11 cellular contexts compared by ENCODE assay signal in genomic region chr7:102424129-102424551, GRCh38. TPM values are rescaled to one million over a fixed set of nuclear protein-coding genes. Genes with fewer than 3 reads are reported as not detected.
DNase-seq lines count a peak whose midpoint lies in the region; ATAC-seq and TF ChIP-seq lines count a peak whose summit lies in the region.
"Had no signal": no experiment of that assay in that cellular context is flagged by ENCODE, and none has a peak within 500 bp of the region (broad histone marks: within the 10 kb centered on the region; RNA-seq: fewer than 3 reads in every experiment).

No MANE protein-coding gene starts in this region.

- no peak overlapping the region for H3K23ac ChIP-seq in H9 (ENCODE audit: insufficient read length, low read depth, low read length)

- H2BK5ac ChIP-seq in H9 (ENCODE audit: insufficient read length, low read length), result no peak overlapping the region

- no peak overlapping the region for H4K5ac ChIP-seq in H9 (ENCODE audit: insufficient read length, low read depth, low read length)

- H3T11ph ChIP-seq in H9 (ENCODE audit: low read length), result no peak overlapping the region

- no peak overlapping the region for H2BK15ac ChIP-seq in H9 (ENCODE audit: low read depth, low read length)

- peaks cover 0 to 4% (median 0%) of the 10 kb centered on the region in 11 experiments; a peak in 2 of 22 replicates for H4K20me1 ChIP-seq in BLaER1 treated with 17β-estradiol and CSF1 and Interleukin-3, amounts not matched to agents 10 nM and 100 nM
- no peaks in the 10 kb centered on the region for H4K20me1 ChIP-seq in H9 (ENCODE audit: control insufficient read depth, insufficient read depth, insufficient read length)

- H3K4me3 ChIP-seq in BLaER1 treated with 17β-estradiol and CSF1 and Interleukin-3, amounts not matched to agents 10 nM and 100 nM, result no peak overlapping the region; a peak in 1 of 20 replicates
- H3K4me3 ChIP-seq in lower lobe of right lung (no peak overlapping the region), thyroid gland (replicated peaks in 1 of 3) (no peak overlapping the region), breast epithelium (no peak overlapping the region)

- no peak overlapping the region for H3K14ac ChIP-seq in H9 (ENCODE audit: insufficient read depth, low read length)

- H4K91ac ChIP-seq in H9 (ENCODE audit: insufficient read length, low read depth, low read length), result no peak overlapping the region

- peaks cover 4 to 45% (median 21%) of the 10 kb centered on the region in 11 experiments; a peak in 17 of 22 replicates for H3K36me3 ChIP-seq in BLaER1 treated with 17β-estradiol and CSF1 and Interleukin-3, amounts not matched to agents 10 nM and 100 nM
- H3K36me3 ChIP-seq in lower lobe of right lung (peaks cover 56% of the 10 kb centered on the region), thyroid gland (peaks cover 21 to 32% of the 10 kb centered on the region in 2 donors), breast epithelium (peaks cover 6% of the 10 kb centered on the region)

- intact Hi-C loops in activated CD4-positive, alpha-beta memory T cell treated with anti-CD3 and anti-CD28 coated beads for 36 hours (cut with micrococcal nuclease), result no loop called here
- intact Hi-C loops in lower lobe of right lung (cut with DNase I), result no loop called here
- intact Hi-C loops in thyroid gland (cut with DNase I), result no loop called here
- intact Hi-C loops in breast epithelium (cut with DNase I; ENCODE audit: low total_unique reads), result no loop called here

- no peak overlapping the region for H2BK20ac ChIP-seq in H9 (ENCODE audit: low read depth, low read length, poor library complexity, severe bottlenecking)

- H3K27ac ChIP-seq in BLaER1 treated with 17β-estradiol and CSF1 and Interleukin-3, amounts not matched to agents 10 nM and 100 nM, result peak overlapping the region; percentile 37 to 99 (median 95); a peak in 21 of 22 replicates
- H3K27ac ChIP-seq in H9 (ENCODE audit: insufficient read length, low read depth, low read length) (no peak overlapping the region), lower lobe of right lung (peak overlapping the region; percentile 1), thyroid gland (no peak overlapping the region), breast epithelium (no peak overlapping the region)

- CTCF ChIA-PET in activated CD4-positive, alpha-beta memory T cell treated with anti-CD3 and anti-CD28 coated beads for 36 hours (lab: Charles Lee), result no interaction called here

- H3K27me3 Mint-ChIP-seq in H9 (ENCODE audit: low read depth), result peaks cover 1% of the 10 kb centered on the region; the same call in 1 of the 2 replicates
- H3K27me3 Mint-ChIP-seq in activated CD4-positive, alpha-beta memory T cell treated with anti-CD3 and anti-CD28 coated beads for 36 hours, result no peaks in the 10 kb centered on the region

- H3K18ac ChIP-seq in H9 (ENCODE audit: insufficient read length, low read depth, low read length), result no peak overlapping the region

- no peaks in the 10 kb centered on the region for H3K27me3 ChIP-seq in BLaER1 treated with 17β-estradiol and CSF1 and Interleukin-3, amounts not matched to agents 10 nM and 100 nM
- H3K27me3 ChIP-seq in H9 (ENCODE audit: insufficient read depth, low read length), result no peaks in the 10 kb centered on the region
- no peaks in the 10 kb centered on the region for H3K27me3 ChIP-seq in lower lobe of right lung (ENCODE audit: low read depth)
- no peaks in the 10 kb centered on the region for H3K27me3 ChIP-seq in thyroid gland
- no peaks in the 10 kb centered on the region for H3K27me3 ChIP-seq in breast epithelium
- H3K27me3 ChIP-seq: BE2C had no signal

- H2AK5ac ChIP-seq in H9 (ENCODE audit: insufficient read length, low read length), result no peak overlapping the region

- H3K4me2 ChIP-seq in BLaER1 treated with 17β-estradiol and CSF1 and Interleukin-3, amounts not matched to agents 10 nM and 100 nM, result peak overlapping the region; percentile 86 to 98 (median 94)
- H3K4me2 ChIP-seq in H9 (ENCODE audit: insufficient read depth, insufficient read length, low read length), result no peak overlapping the region
- H3K4me2 ChIP-seq: SK-N-SH had no signal

- ATAC-seq in lower lobe of right lung (no peak), HG02678 (IDR thresholded peaks at IDR 0.05; ENCODE audit: unreplicated experiment) (no peak), HG02588 (IDR thresholded peaks at IDR 0.05; ENCODE audit: unreplicated experiment) (no peak)

- no peak overlapping the region for H2BK120ac ChIP-seq in H9 (ENCODE audit: low read depth, low read length, poor library complexity, severe bottlenecking)

- H3K4me1 Mint-ChIP-seq in H9, result peaks cover 10 to 18% of the 10 kb centered on the region in 2 experiments
- peaks cover 56% of the 10 kb centered on the region for H3K4me1 Mint-ChIP-seq in activated CD4-positive, alpha-beta memory T cell treated with anti-CD3 and anti-CD28 coated beads for 36 hours (ENCODE audit: low read depth)

- no peak overlapping the region for H4K8ac ChIP-seq in H9 (replicated peaks; ENCODE audit: insufficient read length, low read depth, low read length)

- peaks cover 21 to 60% (median 50%) of the 10 kb centered on the region in 3 experiments for H3K36me3 Mint-ChIP-seq in H9 (ENCODE audit: insufficient read depth in 1 of 3, low read depth in 3 of 3)
- peaks cover 32% of the 10 kb centered on the region for H3K36me3 Mint-ChIP-seq in activated CD4-positive, alpha-beta memory T cell treated with anti-CD3 and anti-CD28 coated beads for 36 hours

- no peaks in the 10 kb centered on the region for H3K9me3 Mint-ChIP-seq in H9
- H3K9me3 Mint-ChIP-seq in activated CD4-positive, alpha-beta memory T cell treated with anti-CD3 and anti-CD28 coated beads for 36 hours, result no peaks in the 10 kb centered on the region

- H3K56ac ChIP-seq in H9 (ENCODE audit: insufficient read length, low read depth, low read length), result no peak overlapping the region

- no peaks in the 10 kb centered on the region for H3K9me3 ChIP-seq in BLaER1 treated with 17β-estradiol and CSF1 and Interleukin-3, amounts not matched to agents 10 nM and 100 nM (replicated peaks in 1 of 11)
- H3K9me3 ChIP-seq in H9 (ENCODE audit: control insufficient read depth, low read depth, low read length) (no peaks in the 10 kb centered on the region), lower lobe of right lung (no peaks in the 10 kb centered on the region), thyroid gland (no peaks in the 10 kb centered on the region), breast epithelium (no peaks in the 10 kb centered on the region)
- H3K9me3 ChIP-seq: BE2C, SK-N-SH had no signal

- H3K27ac Mint-ChIP-seq in H9, result peak overlapping the region; percentile 7 to 91 (median 43); a peak in 4 of 7 replicates
- peak overlapping the region; percentile 100 for H3K27ac Mint-ChIP-seq in activated CD4-positive, alpha-beta memory T cell treated with anti-CD3 and anti-CD28 coated beads for 36 hours

- peak overlapping the region; percentile 6 to 90 (median 84); a peak in 17 of 22 replicates for H3K9ac ChIP-seq in BLaER1 treated with 17β-estradiol and CSF1 and Interleukin-3, amounts not matched to agents 10 nM and 100 nM
- H3K9ac ChIP-seq in H9 (ENCODE audit: extremely low read depth, insufficient read length, low read length), result no peak overlapping the region
- H3K9ac ChIP-seq: SK-N-SH had no signal

- H3K79me2 ChIP-seq in H9 (ENCODE audit: insufficient read depth, low read length), result no peaks in the 10 kb centered on the region

- H3K4ac ChIP-seq in H9 (ENCODE audit: low read depth, low read length), result no peak overlapping the region

- TF ChIP-seq POLR2A in thyroid gland (IDR thresholded peaks at IDR 0.05) (no peak), breast epithelium (IDR thresholded peaks at IDR 0.05) (no peak)

- no peaks in the 10 kb centered on the region for H3K23me2 ChIP-seq in H9 (ENCODE audit: insufficient read length, low read depth, low read length, poor library complexity, severe bottlenecking)

- no CpG with 5 or more reads among the region's 12 CpGs for WGBS in H9 (ENCODE audit: extremely low coverage, insufficient read length, low lambda C conversion rate)
- 86% methylated on average over 9 to 10 of the region's 12 CpGs for WGBS in thyroid gland, 2 donors

- no peak overlapping the region for H3K4me3 Mint-ChIP-seq in H9
- no peak overlapping the region for H3K4me3 Mint-ChIP-seq in activated CD4-positive, alpha-beta memory T cell treated with anti-CD3 and anti-CD28 coated beads for 36 hours

- TF ChIP-seq CTCF in H9 (conservative IDR thresholded peaks at IDR 0.05) (no peak), lower lobe of right lung (IDR thresholded peaks at IDR 0.05) (no peak), thyroid gland (IDR thresholded peaks at IDR 0.05) (no peak), breast epithelium (IDR thresholded peaks at IDR 0.05) (no peak)

- H2AFZ ChIP-seq in H9 (ENCODE audit: low read length), result no peak overlapping the region

- peak; percentile 47 for DNase-seq in H9
- DNase-seq in activated CD4-positive, alpha-beta memory T cell treated with anti-CD3 and anti-CD28 coated beads for 36 hours, result no peak
- DNase-seq in lower lobe of right lung, result no peak
- DNase-seq in thyroid gland, result no peak
- no peak for DNase-seq in breast epithelium (ENCODE audit: low spot score in 2 of 2)
- DNase-seq: BE2C, NCI-H146, SK-N-SH had no signal

- no peaks in the 10 kb centered on the region for H3K79me1 ChIP-seq in H9 (ENCODE audit: insufficient read depth, low read depth, low read length, poor library complexity, severe bottlenecking)

- peaks cover 78 to 100% (median 98%) of the 10 kb centered on the region in 10 experiments for H3K4me1 ChIP-seq in BLaER1 treated with 17β-estradiol and CSF1 and Interleukin-3, amounts not matched to agents 10 nM and 100 nM
- H3K4me1 ChIP-seq in H9 (ENCODE audit: insufficient read depth, low read length), result no peaks in the 10 kb centered on the region
- H3K4me1 ChIP-seq in lower lobe of right lung, result peaks cover 15% of the 10 kb centered on the region
- H3K4me1 ChIP-seq in thyroid gland, result no peaks in the 10 kb centered on the region
- H3K4me1 ChIP-seq in breast epithelium, result no peaks in the 10 kb centered on the region
- H3K4me1 ChIP-seq: BE2C had no signal

- POLR2A ChIA-PET in activated CD4-positive, alpha-beta memory T cell treated with anti-CD3 and anti-CD28 coated beads for 36 hours (lab: Charles Lee), result interaction anchor here (3.4 to 4.0 kb wide), 2 partner anchors 9 to 28 kb away, joined by 12 to 34 read pairs; partner anchors contain the start of gene PRKRIP1

- no peak overlapping the region for H2BK12ac ChIP-seq in H9 (ENCODE audit: insufficient read length, low read depth, low read length)

RNA-seq across cellular contexts. Expression of gene ORAI2, which starts 9.2 kb away (rescaled TPM):
- total RNA-seq in H9 (2021) (26.6 and 26.7 TPM in 2 replicates), lower lobe of right lung (29.7 TPM), thyroid gland (100 to 1,000 TPM in 2 of 4 donors, 10 to 100 TPM in 2; 41.8 to 133 (median 81.4) TPM), breast epithelium (10 to 100 TPM in 2 of 3 donors, 1 to 10 TPM in 1; 8.3 to 24.9 (median 18.1) TPM)
- 10 to 100 TPM; 28.7 to 31.5 TPM for total RNA-seq in activated CD4-positive, alpha-beta memory T cell treated with anti-CD3 and anti-CD28 coated beads for 36 hours

RNA-seq across cellular contexts. Expression of gene PRKRIP1, which starts 28.0 kb away (rescaled TPM):
- total RNA-seq in H9 (2021) (36.0 and 38.8 TPM in 2 replicates), lower lobe of right lung (20.3 TPM), thyroid gland (10 to 100 TPM; 31.8 to 43.7 (median 37.7) TPM), breast epithelium (10 to 100 TPM; 17.3 to 30.5 (median 29.7) TPM)
- total RNA-seq in activated CD4-positive, alpha-beta memory T cell treated with anti-CD3 and anti-CD28 coated beads for 36 hours, result 10 to 100 TPM; 20.8 to 22.6 TPM

RNA-seq across cellular contexts. Expression of gene ALKBH4, which starts 40.5 kb away (rescaled TPM):
- total RNA-seq in H9 (2021), result 23.9 and 24.2 TPM in 2 replicates
- 1 to 10 TPM; 7.7 to 7.8 TPM for total RNA-seq in activated CD4-positive, alpha-beta memory T cell treated with anti-CD3 and anti-CD28 coated beads for 36 hours
- 10.6 TPM for total RNA-seq in lower lobe of right lung
- total RNA-seq in thyroid gland, result 10 to 100 TPM; 16.9 to 42.2 (median 28.6) TPM
- 10 to 100 TPM; 15.1 to 28.5 (median 17.8) TPM for total RNA-seq in breast epithelium

RNA-seq across cellular contexts. Expression of gene LRWD1, which starts 40.6 kb away (rescaled TPM):
- total RNA-seq in H9 (2021) (33.1 and 35.1 TPM in 2 replicates), lower lobe of right lung (19.2 TPM), thyroid gland (10 to 100 TPM; 11.4 to 23.5 (median 16.4) TPM), breast epithelium (10 to 100 TPM in 2 of 3 donors, 1 to 10 TPM in 1; 7.4 to 20.6 (median 11.6) TPM)
- 10 to 100 TPM; 16.4 to 20.0 TPM for total RNA-seq in activated CD4-positive, alpha-beta memory T cell treated with anti-CD3 and anti-CD28 coated beads for 36 hours

RNA-seq across cellular contexts. Expression of gene POLR2J, which starts 54.6 kb away (rescaled TPM):
- total RNA-seq in H9 (2021) (52.2 and 58.5 TPM in 2 replicates), lower lobe of right lung (37.9 TPM), thyroid gland (10 to 100 TPM in 3 of 4 donors, 1 to 10 TPM in 1; 6.9 to 31.5 (median 20.8) TPM), breast epithelium (10 to 100 TPM; 14.3 to 24.2 (median 22.3) TPM)
- total RNA-seq in activated CD4-positive, alpha-beta memory T cell treated with anti-CD3 and anti-CD28 coated beads for 36 hours, result 10 to 100 TPM; 44.4 to 44.7 TPM

Comparison
In these comparisons a context has a peak if more than half of its experiments do, and no peak if none do; other contexts are left out.
1. H3K27ac ChIP-seq: peak in BLaER1 treated with 17β-estradiol and CSF1 and Interleukin-3, amounts not matched to agents 10 nM and 100 nM (11 of 11) and lower lobe of right lung (single experiment); none in H9 (single experiment), thyroid gland (0 of 3) and breast epithelium (0 of 2).